8 cellular contexts compared by ENCODE assay signal in genomic region chr1:112507896-112508241, GRCh38. TPM values are rescaled to one million over a fixed set of nuclear protein-coding genes. Genes with fewer than 3 reads are reported as not detected.
DNase-seq lines count a peak whose midpoint lies in the region; ATAC-seq, FAIRE-seq and TF ChIP-seq lines count a peak whose summit lies in the region.

No MANE protein-coding gene starts in this region.

- no peak overlapping the region for H3K56ac ChIP-seq in H1 (replicated peaks; ENCODE audit: insufficient read length, low read depth, low read length)

- no peak for DNase-seq in T-helper 2 cell treated with Interferon-gamma antibody and Interleukin-4, amounts not matched to agents 5 μg/mL and 100 μg/mL, for 36 hours (ENCODE audit: low spot score)
- peak in 1 of 2 experiments; percentile 84 for DNase-seq in H1 (ENCODE audit: low read depth in 1 of 2, low spot score in 2 of 2)
- DNase-seq in GM19238 (ENCODE audit: insufficient read length, low spot score) = no peak
- no peak for DNase-seq in NK-92 (lab: John Stamatoyannopoulos, UW; ENCODE audit: unreplicated experiment)
- no peak for DNase-seq in NOMO-1 (lab: John Stamatoyannopoulos, UW; ENCODE audit: unreplicated experiment in 2 of 2)

- H3K4me1 ChIP-seq in H1 (replicated peaks in 1 of 4; ENCODE audit: control insufficient read depth in 3 of 4, insufficient read depth in 4 of 4, low read length in 3 of 4) (peaks cover 2 to 25% (median 9%) of the 10 kb centered on the region in 4 experiments; a peak in 6 of 7 replicates), neuron (ENCODE audit: insufficient read depth, low read length) (peaks cover 22% of the 10 kb centered on the region)

- TF ChIP-seq CTCF in H1 (IDR thresholded peaks at IDR 0.05; ENCODE audit: control extremely low read depth in 1 of 3, insufficient read depth in 1 of 3, low read depth in 1 of 3, low read length in 3 of 3) = no peak

- H3K9me3 ChIP-seq in H1 (ENCODE audit: insufficient read depth in 2 of 2, low read depth in 1 of 2, low read length in 1 of 2) (no peaks in the 10 kb centered on the region), neuron (ENCODE audit: low read length) (no peaks in the 10 kb centered on the region)

- H3K79me1 ChIP-seq in H1 (ENCODE audit: low read depth, low read length) = no peaks in the 10 kb centered on the region

- TF ChIP-seq POLR2A in H1 (IDR thresholded peaks at IDR 0.05; ENCODE audit: control extremely low read depth in 1 of 2, low read depth in 2 of 2, low read length in 2 of 2) = no peak

- no peak overlapping the region for H3K4ac ChIP-seq in H1 (replicated peaks; ENCODE audit: insufficient read length, low read depth, low read length)

- CTCF ChIA-PET in H1 (lab: Charles Lee; ENCODE audit: partially characterized antibody) = interaction anchor here (0.8 to 1.2 kb wide), 3 partner anchors 15 to 114 kb away, joined by 3 to 4 read pairs (median 3); no protein-coding TSS in a partner anchor

- no peak overlapping the region for H4K8ac ChIP-seq in H1 (ENCODE audit: extremely low read depth, insufficient read depth, low read length)

- no peak overlapping the region for H4K5ac ChIP-seq in H1 (ENCODE audit: insufficient read length, low read depth, low read length)

- peaks cover 79% of the 10 kb centered on the region for H3K27me3 Mint-ChIP-seq in T-helper 2 cell treated with Interferon-gamma antibody and Interleukin-4, amounts not matched to agents 5 μg/mL and 100 μg/mL, for 36 hours (ENCODE audit: low read depth)

- no peak overlapping the region for H2BK5ac ChIP-seq in H1 (ENCODE audit: low read depth, low read length)

- no peaks in the 10 kb centered on the region for H3K79me2 ChIP-seq in H1 (ENCODE audit: control insufficient read depth in 1 of 2, insufficient read depth in 2 of 2, low read length in 2 of 2)

- H3K4me3 ChIP-seq in H1 (ENCODE audit: extremely low read depth in 1 of 4, insufficient read depth in 2 of 4, low read depth in 3 of 4, low read length in 4 of 4) (peak overlapping the region; percentile 72 to 84 (median 82)), neuron (ENCODE audit: low read length) (peak overlapping the region; percentile 32)

- no peak for TF ChIP-seq RAD21 in H1 (IDR thresholded peaks at IDR 0.05 in 1 of 2, conservative IDR thresholded peaks at IDR 0.05 in 1 of 2; ENCODE audit: low read depth in 2 of 2, low read length in 2 of 2)

- POLR2A ChIA-PET in H1 (lab: Charles Lee; ENCODE audit: partially characterized antibody) = interaction anchor here (1.1 to 4.0 kb wide), 6 partner anchors 9 to 206 kb away, joined by 3 to 22 read pairs (median 4); no protein-coding TSS in a partner anchor

- no peak overlapping the region for H2BK20ac ChIP-seq in H1 (ENCODE audit: low read length)

- no peaks in the 10 kb centered on the region for H3K9me3 Mint-ChIP-seq in T-helper 2 cell treated with Interferon-gamma antibody and Interleukin-4, amounts not matched to agents 5 μg/mL and 100 μg/mL, for 36 hours

- H2BK15ac ChIP-seq in H1 (ENCODE audit: low read length) = no peak overlapping the region

- H3K4me1 Mint-ChIP-seq in T-helper 2 cell treated with Interferon-gamma antibody and Interleukin-4, amounts not matched to agents 5 μg/mL and 100 μg/mL, for 36 hours (ENCODE audit: low read depth) = peaks cover 3% of the 10 kb centered on the region

- no peaks in the 10 kb centered on the region; a peak in 1 of 8 replicates for H3K36me3 ChIP-seq in H1 (ENCODE audit: control insufficient read depth in 2 of 4, insufficient read depth in 4 of 4, low read length in 3 of 4)
- H3K36me3 ChIP-seq in neuron (ENCODE audit: insufficient read depth, low read length) = no peaks in the 10 kb centered on the region

- no peak overlapping the region for H3K18ac ChIP-seq in H1 (ENCODE audit: extremely low read depth, low read length)

- peaks cover 17% of the 10 kb centered on the region for H3K23me2 ChIP-seq in H1 (ENCODE audit: low read depth, low read length)

- no peak overlapping the region for H3K27ac ChIP-seq in H1 (ENCODE audit: low read depth, low read length)

- H2BK12ac ChIP-seq in H1 (ENCODE audit: low read depth, low read length) = no peak overlapping the region

- H3K14ac ChIP-seq in H1 (ENCODE audit: insufficient read length) = no peak overlapping the region

- H3K36me3 Mint-ChIP-seq in T-helper 2 cell treated with Interferon-gamma antibody and Interleukin-4, amounts not matched to agents 5 μg/mL and 100 μg/mL, for 36 hours (ENCODE audit: low read depth) = no peaks in the 10 kb centered on the region

- FAIRE-seq in H1 (lab: Jason Lieb, UNC) = no peak

- H2BK120ac ChIP-seq in H1 (replicated peaks; ENCODE audit: low read depth, low read length) = no peak overlapping the region

- H3K4me3 Mint-ChIP-seq in T-helper 2 cell treated with Interferon-gamma antibody and Interleukin-4, amounts not matched to agents 5 μg/mL and 100 μg/mL, for 36 hours = peak overlapping the region; percentile 81

- H4K91ac ChIP-seq in H1 (replicated peaks; ENCODE audit: insufficient read length, low read length) = no peak overlapping the region

- 1% methylated on average over 14 of the region's 15 CpGs; no CpG with 5 or more reads in 1 of the 2 experiments for WGBS in H1 (ENCODE audit: extremely low coverage in 1 of 2, insufficient coverage in 1 of 2, insufficient read length in 1 of 2, insufficient replicate concordance in 2 of 2, low coverage in 1 of 2, low lambda C conversion rate in 2 of 2, missing lambda C conversion rate in 1 of 2), 2 experiments

- peaks cover 34 to 97% (median 80%) of the 10 kb centered on the region in 4 experiments for H3K27me3 ChIP-seq in H1 (replicated peaks in 1 of 4; ENCODE audit: control insufficient read depth in 3 of 4, extremely low read depth in 1 of 4, insufficient read depth in 3 of 4, low read length in 3 of 4)
- peaks cover 10% of the 10 kb centered on the region for H3K27me3 ChIP-seq in neuron (ENCODE audit: insufficient read depth, low read length)

- H2AFZ ChIP-seq in H1 (ENCODE audit: low read length) (peak overlapping the region; percentile 95), neuron (ENCODE audit: low read depth, low read length) (peak overlapping the region; percentile 71)

- peak overlapping the region; percentile 66 to 98 for H3K4me2 ChIP-seq in H1 (ENCODE audit: insufficient read depth in 1 of 2, low read depth in 2 of 2, low read length in 2 of 2)

- no peak overlapping the region for H3K23ac ChIP-seq in H1 (ENCODE audit: insufficient read length)

- H3K27ac Mint-ChIP-seq in T-helper 2 cell treated with Interferon-gamma antibody and Interleukin-4, amounts not matched to agents 5 μg/mL and 100 μg/mL, for 36 hours = no peak overlapping the region

- peaks cover 0 to 1% of the 10 kb centered on the region in 2 experiments for H4K20me1 ChIP-seq in H1 (replicated peaks in 1 of 2; ENCODE audit: control insufficient read depth in 1 of 2, insufficient read depth in 2 of 2, low read length in 2 of 2)

- no peak overlapping the region for H2AK5ac ChIP-seq in H1 (ENCODE audit: low read depth, low read length)

- H3K9ac ChIP-seq in H1 (replicated peaks in 1 of 4; ENCODE audit: extremely low read depth in 1 of 4, low read depth in 3 of 4, low read length in 3 of 4) = no peak overlapping the region

- TF ChIP-seq EP300 in H1 (IDR thresholded peaks at IDR 0.05; ENCODE audit: borderline replicate concordance in 1 of 2, low read depth in 2 of 2, low read length in 2 of 2) = no peak

- ATAC-seq in GM18502 (IDR thresholded peaks at IDR 0.05; ENCODE audit: poor library complexity, unreplicated experiment) (peak; percentile 17), HG03097 (IDR thresholded peaks at IDR 0.05; ENCODE audit: low FRiP score, unreplicated experiment) (no peak)

TF ChIP-seq in H1, 55 proteins besides CTCF, POLR2A, EP300 and RAD21:
- no peak for TF ChIP-seq BCL11A (IDR thresholded peaks at IDR 0.05; ENCODE audit: low read depth in 2 of 2, low read length in 2 of 2)
- TF ChIP-seq RBBP5 (IDR thresholded peaks at IDR 0.05; ENCODE audit: borderline replicate concordance, low read depth, low read length) = no peak
- TF ChIP-seq SP1 (IDR thresholded peaks at IDR 0.05; ENCODE audit: low read depth, low read length) = 0 out of 2 replicates have a peak, but pooled peaks have one; percentile 11

RNA-seq across cellular contexts. Expression of gene WNT2B, which starts 0.9 kb away (rescaled TPM):
- total RNA-seq in H1 (2021; fragmentation: NEBNext Ultra II Directional; extraction: Animal tissue kit (Norgen Biotek cat#: 25700)) = 0.90 and 2.0 TPM in 2 replicates
- 0.33 and 0.60 TPM in 2 replicates for polyA plus RNA-seq in H1 (2011; rRNA removed)
- 0.56 TPM for polyA plus RNA-seq in H1 (2011; cell fraction: cytosol; rRNA removed)
- 1.9 TPM for polyA plus RNA-seq in H1 (2011; cell fraction: nucleus; rRNA removed)
- 0.52 to 1.2 TPM (median 0.84 TPM) in 4 replicates for polyA plus RNA-seq in H1 (2012, experiment 1 of 2)
- 0.05 TPM for polyA plus RNA-seq in H1 (2012, experiment 2 of 2)
- 0.30 TPM for polyA plus RNA-seq in H1 (2013, experiment 1 of 2)
- polyA plus RNA-seq in H1 (2013, experiment 2 of 2) = 0.28 TPM
- 0.59 and 0.95 TPM in 2 replicates for polyA minus RNA-seq in H1 (2011; rRNA and poly(A)+ RNA removed)
- 0.59 TPM for polyA minus RNA-seq in H1 (2011; cell fraction: cytosol; rRNA and poly(A)+ RNA removed)
- 1.1 TPM for polyA minus RNA-seq in H1 (2011; cell fraction: nucleus; rRNA and poly(A)+ RNA removed)
